In genomic region chr6:33298773-33299236, GRCh38 we compare ENCODE assay signal across 1 cellular context.
TF ChIP-seq lines count a peak whose summit lies in the region.

Gene RGL2, minus strand, starts transcription at chr6:33298942. Its CDS starts 332 bp downstream, at chr6:33298610.

TF ChIP-seq in K562, 482 proteins besides CTCF, POLR2A, EP300 and RAD21 (continued from another document and continues in another):
- TF ChIP-seq ELF4 (CRISPR knock-in tag; IDR thresholded peaks at IDR 0.05), result 0 out of 2 replicates have a peak, but pooled peaks have one; percentile 41
- peak in 1 of 3 experiments; percentile 25 for TF ChIP-seq YY1 (IDR thresholded peaks at IDR 0.05; ENCODE audit: borderline replicate concordance in 1 of 3, control insufficient read depth in 1 of 3, extremely low read depth in 1 of 3, insufficient read depth in 3 of 3, insufficient read length in 1 of 3, insufficient replicate concordance in 2 of 3, low read depth in 1 of 3, low read length in 2 of 3)
- TF ChIP-seq ZMIZ1 (IDR thresholded peaks at IDR 0.05; ENCODE audit: low read depth in 2 of 2, low read length in 2 of 2), result no peak
- TF ChIP-seq PRMT5 (CRISPR knock-in tag; IDR thresholded peaks at IDR 0.05), result no peak
- TF ChIP-seq CCAR2 (IDR thresholded peaks at IDR 0.05; ENCODE audit: low read depth, low read length), result no peak
- no peak for TF ChIP-seq STAG1 (CRISPR knock-in tag; IDR thresholded peaks at IDR 0.05; ENCODE audit: borderline replicate concordance)
- TF ChIP-seq KDM4B (IDR thresholded peaks at IDR 0.05; ENCODE audit: borderline replicate concordance in 2 of 2, low read depth in 1 of 2), result peak in 1 of 2 experiments; percentile 97; a peak in 2 of 4 replicates
- no peak for TF ChIP-seq ZNF324 (CRISPR knock-in tag; IDR thresholded peaks at IDR 0.05)
- TF ChIP-seq ZNF589 (CRISPR knock-in tag; IDR thresholded peaks at IDR 0.05; ENCODE audit: low read depth), result no peak
- no peak for TF ChIP-seq TOE1 (IDR thresholded peaks at IDR 0.05; ENCODE audit: borderline replicate concordance)
- no peak for TF ChIP-seq TOE1 (CRISPR knock-in tag; IDR thresholded peaks at IDR 0.05; ENCODE audit: borderline replicate concordance, low read depth)
- TF ChIP-seq E2F1 (CRISPR knock-in tag; IDR thresholded peaks at IDR 0.05), result no peak
- no peak for TF ChIP-seq RHOXF2B (CRISPR knock-in tag; conservative IDR thresholded peaks at IDR 0.05)
- TF ChIP-seq BACH1 (tag; IDR thresholded peaks at IDR 0.05), result no peak
- TF ChIP-seq OTX1 (CRISPR knock-in tag; IDR thresholded peaks at IDR 0.05), result peak; percentile 51
- TF ChIP-seq C11orf30 (IDR thresholded peaks at IDR 0.05; ENCODE audit: low read depth), result no peak
- TF ChIP-seq TAF15 (IDR thresholded peaks at IDR 0.05; ENCODE audit: low read depth, low read length), result no peak
- TF ChIP-seq NR2C2 (CRISPR knock-in tag; IDR thresholded peaks at IDR 0.05), result no peak
- no peak for TF ChIP-seq NR2C2 (tag; IDR thresholded peaks at IDR 0.05)
- TF ChIP-seq RB1 (IDR thresholded peaks at IDR 0.05; ENCODE audit: low read depth), result no peak
- TF ChIP-seq ARHGAP35 (IDR thresholded peaks at IDR 0.05; ENCODE audit: partially characterized antibody), result no peak
- no peak for TF ChIP-seq ZNF764 (CRISPR knock-in tag; IDR thresholded peaks at IDR 0.05; ENCODE audit: low read depth)
- no peak for TF ChIP-seq SRSF3 (IDR thresholded peaks at IDR 0.05; ENCODE audit: insufficient read depth, low read length)
- TF ChIP-seq NEUROD1 (IDR thresholded peaks at IDR 0.05; ENCODE audit: borderline replicate concordance, low read depth, low read length, partially characterized antibody), result no peak
- no peak for TF ChIP-seq ZC3H11A (IDR thresholded peaks at IDR 0.05; ENCODE audit: low read depth, low read length)
- TF ChIP-seq KAT7 (CRISPR knock-in tag; IDR thresholded peaks at IDR 0.05; ENCODE audit: borderline replicate concordance), result no peak
- no peak for TF ChIP-seq TAF9B (IDR thresholded peaks at IDR 0.05; ENCODE audit: partially characterized antibody)
- TF ChIP-seq ASH1L (IDR thresholded peaks at IDR 0.05; ENCODE audit: borderline replicate concordance, low read depth, partially characterized antibody), result no peak
- no peak for TF ChIP-seq HOXB6 (CRISPR knock-in tag; IDR thresholded peaks at IDR 0.05; ENCODE audit: borderline replicate concordance)
- TF ChIP-seq ESRRB (CRISPR knock-in tag; IDR thresholded peaks at IDR 0.05; ENCODE audit: borderline replicate concordance), result no peak
- no peak for TF ChIP-seq MEF2D (tag; conservative IDR thresholded peaks at IDR 0.05; ENCODE audit: low read depth)
- no peak for TF ChIP-seq HNRNPL (IDR thresholded peaks at IDR 0.05; ENCODE audit: low read depth, low read length)
- TF ChIP-seq USF1 (CRISPR knock-in tag; IDR thresholded peaks at IDR 0.05), result no peak
- peak; percentile 51; the same call in 1 of the 2 replicates for TF ChIP-seq ATF4 (CRISPR knock-in tag; IDR thresholded peaks at IDR 0.05)
- no peak for TF ChIP-seq MCM5 (IDR thresholded peaks at IDR 0.05; ENCODE audit: low read depth)
- TF ChIP-seq XRCC5 (IDR thresholded peaks at IDR 0.05; ENCODE audit: low read depth, low read length), result no peak
- TF ChIP-seq RAD51 (IDR thresholded peaks at IDR 0.05; ENCODE audit: borderline replicate concordance, low read depth), result no peak
- no peak for TF ChIP-seq ZKSCAN3 (CRISPR knock-in tag; IDR thresholded peaks at IDR 0.05)
- TF ChIP-seq CBFA2T2 (conservative IDR thresholded peaks at IDR 0.05), result no peak
- TF ChIP-seq ZBTB26 (CRISPR knock-in tag; IDR thresholded peaks at IDR 0.05), result peak; percentile 86
- no peak for TF ChIP-seq ZNF778 (CRISPR knock-in tag; IDR thresholded peaks at IDR 0.05)
- TF ChIP-seq NR1H2 (CRISPR knock-in tag; IDR thresholded peaks at IDR 0.05), result no peak
- no peak for TF ChIP-seq PCBP2 (IDR thresholded peaks at IDR 0.05; ENCODE audit: low read depth, low read length, poor library complexity, severe bottlenecking)
- no peak for TF ChIP-seq PTRF (tag; IDR thresholded peaks at IDR 0.05)
- no peak for TF ChIP-seq ZNF165 (CRISPR knock-in tag; IDR thresholded peaks at IDR 0.05; ENCODE audit: borderline replicate concordance)
- no peak for TF ChIP-seq TSC22D4 (tag; IDR thresholded peaks at IDR 0.05)
- no peak for TF ChIP-seq ZNF140 (CRISPR knock-in tag; IDR thresholded peaks at IDR 0.05)
- no peak for TF ChIP-seq ZNF274 (IDR thresholded peaks at IDR 0.05; ENCODE audit: borderline replicate concordance, low read depth, low read length)
- peak; percentile 70; the same call in 1 of the 2 replicates for TF ChIP-seq TRIM25 (IDR thresholded peaks at IDR 0.05; ENCODE audit: borderline replicate concordance)
- TF ChIP-seq CBFB (CRISPR knock-in tag; IDR thresholded peaks at IDR 0.05), result no peak
- 0 out of 2 replicates have a peak, but pooled peaks have one; percentile 13 for TF ChIP-seq ZNF347 (CRISPR knock-in tag; IDR thresholded peaks at IDR 0.05; ENCODE audit: low read depth)
- TF ChIP-seq ZNF280A (IDR thresholded peaks at IDR 0.05; ENCODE audit: low read depth, partially characterized antibody), result no peak
- TF ChIP-seq YBX1 (IDR thresholded peaks at IDR 0.05), result no peak
- TF ChIP-seq TCF7L2 (IDR thresholded peaks at IDR 0.05; ENCODE audit: low read depth, low read length), result no peak
- TF ChIP-seq REST (CRISPR knock-in tag; IDR thresholded peaks at IDR 0.05; ENCODE audit: low read depth), result no peak
- TF ChIP-seq SPI1 (IDR thresholded peaks at IDR 0.05; ENCODE audit: borderline replicate concordance, low read depth, low read length), result peak; percentile 84
- peak; percentile 99 for TF ChIP-seq VEZF1 (CRISPR knock-in tag; IDR thresholded peaks at IDR 0.05)
- TF ChIP-seq JUNB (CRISPR knock-in tag; conservative IDR thresholded peaks at IDR 0.05), result no peak
- no peak for TF ChIP-seq FOXM1 (IDR thresholded peaks at IDR 0.05; ENCODE audit: low read depth)
- no peak for TF ChIP-seq FOXM1 (CRISPR knock-in tag; IDR thresholded peaks at IDR 0.05; ENCODE audit: low read depth)
